In the genomic region with DNA sequence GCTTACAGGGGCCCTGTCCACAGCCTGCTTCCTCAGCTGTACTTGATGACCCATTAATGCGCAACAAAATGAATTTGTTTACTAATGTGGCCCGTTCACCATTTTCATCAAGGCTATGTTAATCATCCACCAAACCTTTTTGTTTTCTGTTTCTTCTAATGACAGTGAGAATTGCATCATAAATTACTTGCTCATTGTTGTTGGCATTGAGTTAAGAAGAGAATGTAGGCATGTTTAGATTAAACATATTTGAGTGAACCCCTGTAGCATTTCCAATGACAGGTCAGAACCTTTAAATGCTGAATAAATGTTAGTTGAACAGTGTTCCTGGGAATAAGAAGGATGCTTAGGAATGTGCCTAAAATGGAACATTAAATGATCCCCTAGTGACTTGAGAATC, we compare ENCODE assay signal across 24 cellular contexts.
DNase-seq lines count a peak whose midpoint lies in the region; ATAC-seq and TF ChIP-seq lines count a peak whose summit lies in the region.
"Had no signal": no experiment of that assay in that cellular context is flagged by ENCODE, and none has a peak within 500 bp of the region (broad histone marks: within the 10 kb centered on the region; RNA-seq: fewer than 3 reads in every experiment).

No MANE protein-coding gene starts in this region.

- peaks cover 4% of the 10 kb centered on the region for H3K27me3 Mint-ChIP-seq in osteocyte (ENCODE audit: unreplicated experiment)
- peaks cover 0 to 7% (median 0%) of the 10 kb centered on the region in 3 donors for H3K27me3 Mint-ChIP-seq in CD14-positive monocyte (ENCODE audit: low read depth in 3 of 3)
- H3K27me3 Mint-ChIP-seq: CD4-positive, alpha-beta memory T cell had no signal

- H3K4me1 Mint-ChIP-seq in osteocyte (ENCODE audit: unreplicated experiment) (peaks cover 34% of the 10 kb centered on the region), CD14-positive monocyte (no peaks in the 10 kb centered on the region)
- H3K4me1 Mint-ChIP-seq: CD4-positive, alpha-beta memory T cell had no signal

- DNase-seq in HCEC 1CT: peak; percentile 16
- DNase-seq in epithelial cell of esophagus (ENCODE audit: low read depth): peak; percentile 22
- DNase-seq in fibroblast of the aortic adventitia (ENCODE audit: low read depth): peak; percentile 33
- DNase-seq in osteocyte (ENCODE audit: extremely low spot score, unreplicated experiment): no peak
- DNase-seq in DMS53 treated with DMSO at 0.1 percent for 48 hours (lab: John Stamatoyannopoulos, UW; ENCODE audit: unreplicated experiment): no peak
- no peak for DNase-seq in CD14-positive monocyte (ENCODE audit: low spot score)
- DNase-seq: 8988T; ACHN; AML-193; BE2C; Calu3; CD4-positive, alpha-beta memory T cell; COR-L47; DMS53; DND-41; EL; GDM1; GOT3 had no signal

- peak overlapping the region; percentile 36 for H3K27ac Mint-ChIP-seq in osteocyte (ENCODE audit: unreplicated experiment)
- H3K27ac Mint-ChIP-seq in CD14-positive monocyte: no peak overlapping the region
- H3K27ac Mint-ChIP-seq: CD4-positive, alpha-beta memory T cell had no signal

- H3K9me3 Mint-ChIP-seq in osteocyte (ENCODE audit: unreplicated experiment): peaks cover 9% of the 10 kb centered on the region
- peaks cover 8 to 25% (median 14%) of the 10 kb centered on the region in 7 donors for H3K9me3 Mint-ChIP-seq in CD14-positive monocyte

- no peak overlapping the region for H3K4me3 Mint-ChIP-seq in osteocyte (ENCODE audit: unreplicated experiment)
- no peak overlapping the region for H3K4me3 Mint-ChIP-seq in CD14-positive monocyte
- H3K4me3 Mint-ChIP-seq: CD4-positive, alpha-beta memory T cell had no signal

- H3K36me3 Mint-ChIP-seq in osteocyte (ENCODE audit: unreplicated experiment) (peaks cover 1% of the 10 kb centered on the region), CD14-positive monocyte (peaks cover 0 to 2% of the 10 kb centered on the region in 2 donors)

- TF ChIP-seq CTCF in epithelial cell of esophagus (IDR thresholded peaks at IDR 0.05; ENCODE audit: insufficient read depth, low read depth, low read length, missing control alignments) (no peak), fibroblast of the aortic adventitia (IDR thresholded peaks at IDR 0.05; ENCODE audit: insufficient read depth, low read length) (no peak), osteocyte (IDR thresholded peaks at IDR 0.05) (no peak), CD14-positive monocyte (IDR thresholded peaks at IDR 0.05) (no peak)

- no peak overlapping the region for H3K4me3 ChIP-seq in epithelial cell of esophagus (ENCODE audit: low read length)
- no peak overlapping the region for H3K4me3 ChIP-seq in fibroblast of the aortic adventitia (ENCODE audit: low read depth, low read length)
- H3K4me3 ChIP-seq: A549; BLaER1 treated with 17β-estradiol and CSF1 and Interleukin-3, amounts not matched to agents 10 nM and 100 nM; GM12878; HAP-1 had no signal

- intact Hi-C loops in CD14-positive monocyte (cut with micrococcal nuclease): no loop called here

- ATAC-seq in GM21515 (IDR thresholded peaks at IDR 0.05; ENCODE audit: unreplicated experiment): no peak
- ATAC-seq in GM21723 (IDR thresholded peaks at IDR 0.05; ENCODE audit: unreplicated experiment): no peak
- ATAC-seq: A549, GM12878 had no signal

Comparison
In these comparisons a context has a peak if more than half of its experiments do, and no peak if none do; other contexts are left out.
1. DNase-seq: peak in HCEC 1CT (single experiment), epithelial cell of esophagus (single experiment) and fibroblast of the aortic adventitia (single experiment); none in osteocyte (single experiment), DMS53 treated with DMSO at 0.1 percent for 48 hours (single experiment) and CD14-positive monocyte (single experiment).